10 cellular contexts compared by ENCODE assay signal in the genomic region with DNA sequence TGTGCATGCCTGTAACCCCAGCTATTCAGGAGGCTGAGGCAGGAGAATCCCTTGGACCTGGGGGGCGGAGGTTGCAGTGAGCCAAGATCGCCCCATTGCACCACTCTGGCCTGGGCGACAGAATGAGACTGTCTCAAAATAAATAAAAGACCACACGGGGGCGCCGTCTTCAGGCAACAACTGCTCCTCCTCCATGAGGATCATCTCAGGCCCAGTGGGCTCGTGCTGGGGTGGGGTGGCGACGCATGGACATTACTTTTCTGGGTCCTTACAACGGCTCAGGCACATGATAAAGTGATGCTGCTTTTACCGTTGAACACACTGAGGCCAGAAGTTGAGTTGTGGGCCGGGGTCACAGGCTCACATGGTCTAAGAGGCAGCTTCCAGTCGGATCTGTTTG. TPM values are rescaled to one million over a fixed set of nuclear protein-coding genes. Genes with fewer than 3 reads are reported as not detected.
DNase-seq lines count a peak whose midpoint lies in the region; ATAC-seq and TF ChIP-seq lines count a peak whose summit lies in the region.
"Had no signal": no experiment of that assay in that cellular context is flagged by ENCODE, and none has a peak within 500 bp of the region (broad histone marks: within the 10 kb centered on the region; RNA-seq: fewer than 3 reads in every experiment).

No MANE protein-coding gene starts in this region.

- H3K9me3 Mint-ChIP-seq in activated CD4-positive, alpha-beta T cell treated with anti-CD3 and anti-CD28 coated beads for 36 hours (ENCODE audit: low read depth), result no peaks in the 10 kb centered on the region
- H3K9me3 Mint-ChIP-seq: activated B cell treated with CpG ODN at 0.5 μM for 24 hours had no signal

- no peak overlapping the region for H3K27ac Mint-ChIP-seq in activated CD4-positive, alpha-beta T cell treated with anti-CD3 and anti-CD28 coated beads for 36 hours

- peak; percentile 59 for ATAC-seq in activated CD4-positive, alpha-beta T cell treated with anti-CD3 and anti-CD28 coated beads for 36 hours
- ATAC-seq in HG03342 (IDR thresholded peaks at IDR 0.05; ENCODE audit: unreplicated experiment) (no peak), HG03045 (IDR thresholded peaks at IDR 0.05; ENCODE audit: unreplicated experiment) (no peak)
- ATAC-seq: right cardiac atrium had no signal

- intact Hi-C loops in activated CD4-positive, alpha-beta T cell treated with anti-CD3 and anti-CD28 coated beads for 36 hours (cut with DNase I, micrococcal nuclease), result loop anchor here in 1 of 2 experiments (1.0 kb wide), 1 partner anchor 143 kb away; no protein-coding TSS in a partner anchor

- POLR2A ChIA-PET in activated CD4-positive, alpha-beta T cell treated with anti-CD3 and anti-CD28 coated beads for 36 hours (lab: Charles Lee), result no interaction called here

- DNase-seq in DMS53 (lab: John Stamatoyannopoulos, UW) (peak; percentile 57), DMS53 treated with DMSO at 0.1 percent for 48 hours (lab: John Stamatoyannopoulos, UW; ENCODE audit: unreplicated experiment) (no peak), Kasumi-1 (lab: John Stamatoyannopoulos, UW) (peak; percentile 44 to 63), fibroblast of villous mesenchyme (ENCODE audit: low read depth) (peak; percentile 37)
- peak; percentile 75 for DNase-seq in activated CD4-positive, alpha-beta T cell treated with anti-CD3 and anti-CD28 coated beads for 36 hours
- DNase-seq in stimulated activated CD4-positive, alpha-beta T cell treated with anti-CD3 and anti-CD28 coated beads, Interleukin-4, amount 100 ng/mL, for 1 hour, result peak; percentile 39
- DNase-seq: activated B cell treated with CpG ODN at 0.5 μM for 24 hours had no signal

- peaks cover 37% of the 10 kb centered on the region for H3K4me1 Mint-ChIP-seq in activated CD4-positive, alpha-beta T cell treated with anti-CD3 and anti-CD28 coated beads for 36 hours

- peaks cover 5% of the 10 kb centered on the region for H3K27me3 Mint-ChIP-seq in activated CD4-positive, alpha-beta T cell treated with anti-CD3 and anti-CD28 coated beads for 36 hours
- H3K27me3 Mint-ChIP-seq: activated B cell treated with CpG ODN at 0.5 μM for 24 hours had no signal

- H3K4me3 ChIP-seq in fibroblast of villous mesenchyme (ENCODE audit: low read depth, low read length), result no peak overlapping the region

- no peak overlapping the region for H3K4me3 Mint-ChIP-seq in activated CD4-positive, alpha-beta T cell treated with anti-CD3 and anti-CD28 coated beads for 36 hours
- H3K4me3 Mint-ChIP-seq: activated B cell treated with CpG ODN at 0.5 μM for 24 hours had no signal

- no peaks in the 10 kb centered on the region for H3K36me3 Mint-ChIP-seq in activated CD4-positive, alpha-beta T cell treated with anti-CD3 and anti-CD28 coated beads for 36 hours (ENCODE audit: low read depth)

- CTCF ChIA-PET in activated CD4-positive, alpha-beta T cell treated with anti-CD3 and anti-CD28 coated beads for 36 hours (lab: Charles Lee), result interaction anchor here (0.8 to 3.7 kb wide), 5 partner anchors 10 to 144 kb away, joined by 3 to 18 read pairs (median 4); no protein-coding TSS in a partner anchor

- peak; percentile 34 for TF ChIP-seq CTCF in fibroblast of villous mesenchyme (IDR thresholded peaks at IDR 0.05; ENCODE audit: insufficient read depth, low read depth, low read length)

RNA-seq across cellular contexts. Expression of a gene that starts 56.2 kb away (rescaled TPM):
- total RNA-seq in activated CD4-positive, alpha-beta T cell treated with anti-CD3 and anti-CD28 coated beads for 36 hours, result 10 to 100 TPM; 62.7 to 70.7 TPM
- total RNA-seq in fibroblast of villous mesenchyme, result 42.7 and 42.8 TPM in 2 replicates

RNA-seq across cellular contexts. Expression of a gene that starts 56.3 kb away (rescaled TPM):
- 10 to 100 TPM; 17.4 to 21.7 TPM for total RNA-seq in activated CD4-positive, alpha-beta T cell treated with anti-CD3 and anti-CD28 coated beads for 36 hours
- 14.2 and 16.8 TPM in 2 replicates for total RNA-seq in fibroblast of villous mesenchyme
